In the genomic region with DNA sequence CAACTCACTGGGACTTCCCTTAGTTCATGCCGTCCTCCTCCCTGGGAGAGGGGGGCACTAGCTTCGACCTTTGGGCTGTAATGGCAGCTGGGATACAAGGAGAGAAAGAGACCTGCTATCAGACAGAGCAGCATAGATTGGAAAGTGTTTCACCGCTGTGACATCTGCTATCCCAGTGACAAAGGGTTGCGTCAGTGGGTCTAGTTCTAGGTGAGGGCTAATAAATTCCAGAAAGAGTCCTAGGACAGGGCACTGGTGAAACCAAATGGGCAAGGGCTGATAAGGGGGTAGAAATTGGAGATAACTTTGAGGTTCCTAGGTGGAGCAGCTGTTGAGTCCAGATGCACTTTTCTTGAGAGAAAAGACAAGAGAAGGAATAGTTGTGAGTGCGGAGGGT, we compare ENCODE assay signal across 17 cellular contexts.
DNase-seq lines count a peak whose midpoint lies in the region; ATAC-seq, FAIRE-seq and TF ChIP-seq lines count a peak whose summit lies in the region.
"Had no signal": no experiment of that assay in that cellular context is flagged by ENCODE, and none has a peak within 500 bp of the region (broad histone marks: within the 10 kb centered on the region; RNA-seq: fewer than 3 reads in every experiment).

No MANE protein-coding gene starts in this region.

- H3K27ac ChIP-seq in heart left ventricle (peak overlapping the region in 2 of 12 donors; percentile 29 to 38), right cardiac atrium (ENCODE audit: low read length) (no peak overlapping the region), K562 (ENCODE audit: extremely low read depth, low read depth, low read length) (no peak overlapping the region)
- H3K27ac ChIP-seq: BLaER1 treated with 17β-estradiol and CSF1 and Interleukin-3, amounts not matched to agents 10 nM and 100 nM had no signal

- H3K9me1 ChIP-seq in K562 (ENCODE audit: control insufficient read depth, insufficient read depth, low read length), result no peaks in the 10 kb centered on the region

- no peaks in the 10 kb centered on the region for H4K20me1 ChIP-seq in K562 (replicated peaks; ENCODE audit: control insufficient read depth, insufficient read depth, low read length)
- H4K20me1 ChIP-seq: BLaER1 treated with 17β-estradiol and CSF1 and Interleukin-3, amounts not matched to agents 10 nM and 100 nM had no signal

- peaks cover 0 to 8% (median 0%) of the 10 kb centered on the region in 12 donors for H3K4me1 ChIP-seq in heart left ventricle
- no peaks in the 10 kb centered on the region for H3K4me1 ChIP-seq in right cardiac atrium (ENCODE audit: control insufficient read depth, insufficient read depth, low read length)
- H3K4me1 ChIP-seq in K562 (replicated peaks in 1 of 2; ENCODE audit: control insufficient read depth in 2 of 2, insufficient read depth in 2 of 2, low read length in 2 of 2), result no peaks in the 10 kb centered on the region
- H3K4me1 ChIP-seq: BLaER1 treated with 17β-estradiol and CSF1 and Interleukin-3, amounts not matched to agents 10 nM and 100 nM had no signal

- peak overlapping the region in 9 of 10 donors; percentile 0 to 53 (median 13) for H3K4me3 Mint-ChIP-seq in naive thymus-derived CD8-positive, alpha-beta T cell
- H3K4me3 Mint-ChIP-seq: GM23338, H9 had no signal

- no peaks in the 10 kb centered on the region for H3K9me3 ChIP-seq in heart left ventricle
- no peaks in the 10 kb centered on the region for H3K9me3 ChIP-seq in right cardiac atrium (ENCODE audit: control insufficient read depth, low read length)
- no peaks in the 10 kb centered on the region for H3K9me3 ChIP-seq in K562 (replicated peaks; ENCODE audit: control insufficient read depth, insufficient read depth, low read depth, low read length)
- H3K9me3 ChIP-seq: BLaER1 treated with 17β-estradiol and CSF1 and Interleukin-3, amounts not matched to agents 10 nM and 100 nM had no signal

- in situ Hi-C loops in K562 (cut with MboI), result no loop called here

- no peak overlapping the region for H3K4me2 ChIP-seq in K562 (ENCODE audit: insufficient read depth, low read length)
- H3K4me2 ChIP-seq: BLaER1 treated with 17β-estradiol and CSF1 and Interleukin-3, amounts not matched to agents 10 nM and 100 nM; GM23338 had no signal

- POLR2A ChIA-PET in K562 (lab: Yijun Ruan, JAX), result no interaction called here
- POLR2A ChIA-PET in naive thymus-derived CD8-positive, alpha-beta T cell (lab: Charles Lee), result no interaction called here

- TF ChIP-seq RAD21 in K562 (CRISPR knock-in tag; conservative IDR thresholded peaks at IDR 0.05 in 1 of 2, IDR thresholded peaks at IDR 0.05 in 1 of 2), result no peak

- BruUV-seq in K562 (replicated peaks; lab: Mats Ljungman, UMichigan), result no TSS peak

- no peak for DNase-seq in heart left ventricle
- no peak for DNase-seq in right cardiac atrium
- DNase-seq in K562 (ENCODE audit: extremely low read depth in 1 of 4, low spot score in 3 of 4), result no peak
- no peak for DNase-seq in naive thymus-derived CD8-positive, alpha-beta T cell
- DNase-seq in HUDEP-2 (lab: John Stamatoyannopoulos, UW; ENCODE audit: unreplicated experiment in 76 of 76), result no peak
- DNase-seq in NCI-H2107 (lab: John Stamatoyannopoulos, UW), result no peak
- no peak for DNase-seq in GDM1 (lab: John Stamatoyannopoulos, UW)
- DNase-seq: ACHN; CD4-positive, alpha-beta memory T cell; DMS153; DMS79 treated with DMSO at 0.1 percent for 48 hours; EL; H9 had no signal

- TF ChIP-seq POLR2A in heart left ventricle (IDR thresholded peaks at IDR 0.05) (no peak), K562 (conservative IDR thresholded peaks at IDR 0.05) (no peak)

- CTCF ChIA-PET in K562 (lab: Yijun Ruan, JAX; ENCODE audit: low intra/inter-chr PET ratio), result no interaction called here

- TF ChIP-seq EP300 in K562 (IDR thresholded peaks at IDR 0.05; ENCODE audit: low read length), result no peak

- H3K4me3 ChIP-seq in heart left ventricle (no peak overlapping the region), right cardiac atrium (ENCODE audit: low read length) (no peak overlapping the region), K562 (no peak overlapping the region)
- H3K4me3 ChIP-seq: BLaER1 treated with 17β-estradiol and CSF1 and Interleukin-3, amounts not matched to agents 10 nM and 100 nM; GM23338 had no signal

- intact Hi-C loops in heart left ventricle (cut with DNase I) (loop anchor here in 1 of 10 donors (10.0 kb wide), 1 partner anchor 58 kb away; the partner anchor contains the start of gene RASGRF2), right cardiac atrium (cut with DNase I) (no loop called here), K562 (cut with micrococcal nuclease) (no loop called here)

- TF ChIP-seq CTCF in heart left ventricle (IDR thresholded peaks at IDR 0.05) (no peak), K562 (IDR thresholded peaks at IDR 0.05 in 2 of 3, conservative IDR thresholded peaks at IDR 0.05 in 1 of 3; ENCODE audit: insufficient read depth in 2 of 3, low read depth in 1 of 3, low read length in 3 of 3) (no peak)

- 60 to 68% (median 63%) methylated on average over 5 of the region's 5 CpGs for WGBS in heart left ventricle, 4 donors
- WGBS in right cardiac atrium, result 77% methylated on average over 5 of the region's 5 CpGs
- 0% methylated on average over 4 of the region's 5 CpGs for WGBS in K562 (ENCODE audit: insufficient coverage, low coverage, missing lambda C conversion rate)

- no peak for FAIRE-seq in K562 (lab: Jason Lieb, UNC)
- FAIRE-seq: G401.6, GM12892 had no signal

- H3K36me3 ChIP-seq in heart left ventricle (no peaks in the 10 kb centered on the region), K562 (ENCODE audit: control insufficient read depth, insufficient read depth, low read length) (no peaks in the 10 kb centered on the region)
- H3K36me3 ChIP-seq: BLaER1 treated with 17β-estradiol and CSF1 and Interleukin-3, amounts not matched to agents 10 nM and 100 nM had no signal

- ATAC-seq in heart left ventricle (peak in 3 of 4 donors; percentile 11 to 20 (median 15)), right cardiac atrium (no peak), K562 (peak; percentile 53; the same call in 2 of the 3 replicates)
- no peak for ATAC-seq in naive thymus-derived CD8-positive, alpha-beta T cell
- ATAC-seq: GM23338 had no signal

- H3K79me2 ChIP-seq in K562 (ENCODE audit: control insufficient read depth, insufficient read depth, low read length), result no peaks in the 10 kb centered on the region

- no peaks in the 10 kb centered on the region for H3K27me3 Mint-ChIP-seq in naive thymus-derived CD8-positive, alpha-beta T cell
- H3K27me3 Mint-ChIP-seq: CD4-positive, alpha-beta memory T cell had no signal

- no peak overlapping the region for H2AFZ ChIP-seq in K562 (ENCODE audit: low read depth, low read length)
- H2AFZ ChIP-seq: GM23338 had no signal

- H3K4me1 Mint-ChIP-seq in naive thymus-derived CD8-positive, alpha-beta T cell, result peaks cover 63 to 94% (median 86%) of the 10 kb centered on the region in 4 donors

- no peaks in the 10 kb centered on the region for H3K9me3 Mint-ChIP-seq in naive thymus-derived CD8-positive, alpha-beta T cell
- H3K9me3 Mint-ChIP-seq: CD4-positive, alpha-beta memory T cell had no signal

- H3K9ac ChIP-seq in K562 (ENCODE audit: insufficient read depth in 1 of 2, low read depth in 2 of 2, low read length in 2 of 2), result no peak overlapping the region
- H3K9ac ChIP-seq: BLaER1 treated with 17β-estradiol and CSF1 and Interleukin-3, amounts not matched to agents 10 nM and 100 nM had no signal

- H3K27me3 ChIP-seq in heart left ventricle (peaks cover 0 to 10% (median 0%) of the 10 kb centered on the region in 9 donors), right cardiac atrium (ENCODE audit: control insufficient read depth, insufficient read depth) (no peaks in the 10 kb centered on the region), K562 (ENCODE audit: control insufficient read depth in 2 of 2, insufficient read depth in 2 of 2, low read length in 2 of 2) (peaks cover 14 to 31% of the 10 kb centered on the region in 2 experiments)
- H3K27me3 ChIP-seq: BLaER1 treated with 17β-estradiol and CSF1 and Interleukin-3, amounts not matched to agents 10 nM and 100 nM had no signal

- peak overlapping the region in 7 of 10 donors; percentile 35 to 69 (median 53) for H3K27ac Mint-ChIP-seq in naive thymus-derived CD8-positive, alpha-beta T cell
- H3K27ac Mint-ChIP-seq: GM23338, H9 had no signal

- H3K36me3 Mint-ChIP-seq in naive thymus-derived CD8-positive, alpha-beta T cell, result peaks cover 0 to 4% (median under 1%) of the 10 kb centered on the region in 3 donors

TF ChIP-seq in K562, 482 proteins besides CTCF, POLR2A, EP300 and RAD21:
- peak; percentile 10; the same call in 1 of the 2 replicates for TF ChIP-seq TAL1 (IDR thresholded peaks at IDR 0.05)
- no peak for TF ChIP-seq ZNF384 (IDR thresholded peaks at IDR 0.05; ENCODE audit: low read depth, low read length)
- no peak for TF ChIP-seq RBM15 (IDR thresholded peaks at IDR 0.05; ENCODE audit: insufficient read depth, low read length)
- TF ChIP-seq ZBTB34 (CRISPR knock-in tag; IDR thresholded peaks at IDR 0.05), result no peak
- TF ChIP-seq, protein P1, sequence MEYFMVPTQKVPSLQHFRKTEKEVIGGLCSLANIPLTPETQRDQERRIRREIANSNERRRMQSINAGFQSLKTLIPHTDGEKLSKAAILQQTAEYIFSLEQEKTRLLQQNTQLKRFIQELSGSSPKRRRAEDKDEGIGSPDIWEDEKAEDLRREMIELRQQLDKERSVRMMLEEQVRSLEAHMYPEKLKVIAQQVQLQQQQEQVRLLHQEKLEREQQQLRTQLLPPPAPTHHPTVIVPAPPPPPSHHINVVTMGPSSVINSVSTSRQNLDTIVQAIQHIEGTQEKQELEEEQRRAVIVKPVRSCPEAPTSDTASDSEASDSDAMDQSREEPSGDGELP (CRISPR knock-in tag; IDR thresholded peaks at IDR 0.05; ENCODE audit: borderline replicate concordance), result no peak
- no peak for TF ChIP-seq MXI1 (IDR thresholded peaks at IDR 0.05; ENCODE audit: low read depth, low read length)
- TF ChIP-seq CEBPG (CRISPR knock-in tag; IDR thresholded peaks at IDR 0.05), result peak; percentile 48; the same call in 1 of the 2 replicates
- TF ChIP-seq CEBPG (tag; conservative IDR thresholded peaks at IDR 0.05 in 1 of 2, IDR thresholded peaks at IDR 0.05 in 1 of 2), result no peak
- peak in 1 of 2 experiments; percentile 27; a peak in 2 of 4 replicates for TF ChIP-seq TRIM24 (IDR thresholded peaks at IDR 0.05)
- TF ChIP-seq ZFP1 (CRISPR knock-in tag; IDR thresholded peaks at IDR 0.05), result no peak
- TF ChIP-seq ZKSCAN8 (CRISPR knock-in tag; IDR thresholded peaks at IDR 0.05), result no peak

Comparison
In these comparisons a context has a peak if more than half of its experiments do, and no peak if none do; other contexts are left out.
1. ATAC-seq: peak in heart left ventricle (3 of 4) and K562 (single experiment); none in right cardiac atrium (0 of 2) and naive thymus-derived CD8-positive, alpha-beta T cell (0 of 2).